In genomic region chr10:49219248-49219647, GRCh38 we compare ENCODE assay signal across 32 cellular contexts. TPM values are rescaled to one million over a fixed set of nuclear protein-coding genes. Genes with fewer than 3 reads are reported as not detected.
"Had no signal": no experiment of that assay in that cellular context is flagged by ENCODE, and none has a peak within 500 bp of the region (broad histone marks: within the 10 kb centered on the region; RNA-seq: fewer than 3 reads in every experiment).

No MANE protein-coding gene starts in this region.

- ATAC-seq: SK-N-SH treated with all-trans-retinoic acid at 6 μM for 48 hours had no signal

- H3K4me3 ChIP-seq: K562, MG63, Peyer's patch, SJCRH30, SK-N-MC had no signal

- DNase-seq: Kasumi-1, KG1, MG63, NCI-H1048, NCI-H1092 treated with DMSO at 0.1 percent for 48 hours, NCI-H1105 treated with DMSO at 0.1 percent for 48 hours, NCI-H1417, NCI-H1436, NCI-H146, NCI-H1694, NCI-H187, NCI-H1930, NCI-H2029 treated with DMSO at 0.1 percent for 48 hours, NCI-H2081 treated with DMSO at 0.1 percent for 48 hours, NCI-H2107, NCI-H2171, NCI-H226, NCI-H446 treated with DMSO at 0.1 percent for 48 hours, NCI-H510A, NCI-H524, NCI-H526, NCI-H69, NCI-H774, Peyer's patch, SHP77, SIG-M5, SJCRH30 had no signal

RNA-seq across cellular contexts. Expression of gene TMEM273, which starts 31.1 kb away (rescaled TPM):
- total RNA-seq: M059J, SK-MEL-5 had no signal
